In genomic region chr1:24902471-24902891, GRCh38 we compare ENCODE assay signal across 19 cellular contexts. TPM values are rescaled to one million over a fixed set of nuclear protein-coding genes. Genes with fewer than 3 reads are reported as not detected.
DNase-seq lines count a peak whose midpoint lies in the region; ATAC-seq and TF ChIP-seq lines count a peak whose summit lies in the region.
"Had no signal": no experiment of that assay in that cellular context is flagged by ENCODE, and none has a peak within 500 bp of the region (broad histone marks: within the 10 kb centered on the region; RNA-seq: fewer than 3 reads in every experiment).

No MANE protein-coding gene starts in this region.

- no peak overlapping the region for H3K27ac ChIP-seq in heart right ventricle
- H3K27ac ChIP-seq: neutrophil, uterus had no signal

- peaks cover 0 to 70% (median 39%) of the 10 kb centered on the region in 7 donors for H3K27me3 ChIP-seq in heart right ventricle
- H3K27me3 ChIP-seq: uterus had no signal

- H3K4me3 Mint-ChIP-seq in T-helper 17 cell = peak overlapping the region; percentile 25
- H3K4me3 Mint-ChIP-seq in stimulated activated naive CD8-positive, alpha-beta T cell treated with anti-CD3 and anti-CD28 coated beads, Interleukin-15, amount 100 ng/mL, for 72 hours = peak overlapping the region in 1 of 2 donors; percentile 6
- H3K4me3 Mint-ChIP-seq: brain; dendritic cell treated with granulocyte-macrophage colony-stimulating factor and Interleukin-4, amounts not matched to agents 40 ng/mL and 50 ng/mL, for 4 days had no signal

- H3K27ac Mint-ChIP-seq in T-helper 17 cell = peak overlapping the region; percentile 90
- H3K27ac Mint-ChIP-seq in stimulated activated naive CD8-positive, alpha-beta T cell treated with anti-CD3 and anti-CD28 coated beads, Interleukin-15, amount 100 ng/mL, for 72 hours = peak overlapping the region; percentile 33 to 95
- H3K27ac Mint-ChIP-seq: dendritic cell treated with granulocyte-macrophage colony-stimulating factor and Interleukin-4, amounts not matched to agents 40 ng/mL and 50 ng/mL, for 4 days had no signal

- H3K9me3 Mint-ChIP-seq in stimulated activated naive CD8-positive, alpha-beta T cell treated with anti-CD3 and anti-CD28 coated beads, Interleukin-15, amount 100 ng/mL, for 72 hours = no peaks in the 10 kb centered on the region
- H3K9me3 Mint-ChIP-seq: dendritic cell treated with granulocyte-macrophage colony-stimulating factor and Interleukin-4, amounts not matched to agents 40 ng/mL and 50 ng/mL, for 4 days had no signal

- 92 to 93% methylated on average over 21 to 22 of the region's 22 CpGs for WGBS in heart right ventricle, 2 donors

- intact Hi-C loops in cardiac septum (cut with DNase I) = no loop called here
- intact Hi-C loops in heart right ventricle (cut with DNase I) = loop anchor here in 2 of 10 donors (10.0 kb wide), 1 partner anchor 48 kb away; no protein-coding TSS in a partner anchor

- TF ChIP-seq CTCF in heart right ventricle (IDR thresholded peaks at IDR 0.05) = no peak

- peaks cover 0 to 2% (median 0%) of the 10 kb centered on the region in 9 donors for H3K4me1 ChIP-seq in heart right ventricle
- H3K4me1 ChIP-seq: uterus had no signal

- H3K4me1 Mint-ChIP-seq in T-helper 17 cell = peaks cover 30% of the 10 kb centered on the region
- peaks cover 93% of the 10 kb centered on the region for H3K4me1 Mint-ChIP-seq in stimulated activated naive CD8-positive, alpha-beta T cell treated with anti-CD3 and anti-CD28 coated beads, Interleukin-15, amount 100 ng/mL, for 72 hours
- H3K4me1 Mint-ChIP-seq: brain had no signal

- no peak overlapping the region for H3K4me3 ChIP-seq in heart right ventricle
- H3K4me3 ChIP-seq: uterus had no signal

- peak; percentile 58 for DNase-seq in cardiac septum (ENCODE audit: low spot score)
- DNase-seq in heart right ventricle = no peak
- DNase-seq in T-helper 17 cell = peak in 1 of 3 donors; percentile 7
- peak; percentile 45 for DNase-seq in islet precursor cell
- DNase-seq in stimulated activated naive CD8-positive, alpha-beta T cell treated with anti-CD3 and anti-CD28 coated beads, Interleukin-15, amount 100 ng/mL, for 72 hours = no peak
- no peak for DNase-seq in Ammon's horn (ENCODE audit: low spot score)
- DNase-seq in germinal center (ENCODE audit: low spot score) = no peak
- no peak for DNase-seq in NCI-H748 (lab: John Stamatoyannopoulos, UW; ENCODE audit: unreplicated experiment)
- DNase-seq: foreskin fibroblast, KBM-7, midbrain, MV-4-11, NCI-H2029, NCI-H510A, retina had no signal

- ATAC-seq in heart right ventricle (no peak), T-helper 17 cell (no peak)
- ATAC-seq in stimulated activated naive CD8-positive, alpha-beta T cell treated with anti-CD3 and anti-CD28 coated beads, Interleukin-15, amount 100 ng/mL, for 72 hours = no peak

- H3K9me3 ChIP-seq in heart right ventricle (no peaks in the 10 kb centered on the region), T-helper 17 cell (ENCODE audit: control insufficient read depth, low read length, poor library complexity, severe bottlenecking) (no peaks in the 10 kb centered on the region)
- H3K9me3 ChIP-seq: neutrophil, uterus had no signal

- H3K27me3 Mint-ChIP-seq in T-helper 17 cell = no peaks in the 10 kb centered on the region
- H3K27me3 Mint-ChIP-seq in stimulated activated naive CD8-positive, alpha-beta T cell treated with anti-CD3 and anti-CD28 coated beads, Interleukin-15, amount 100 ng/mL, for 72 hours = no peaks in the 10 kb centered on the region
- H3K27me3 Mint-ChIP-seq: brain; dendritic cell treated with granulocyte-macrophage colony-stimulating factor and Interleukin-4, amounts not matched to agents 40 ng/mL and 50 ng/mL, for 4 days had no signal

- peaks cover 3% of the 10 kb centered on the region for H3K36me3 Mint-ChIP-seq in T-helper 17 cell (ENCODE audit: low read depth)
- H3K36me3 Mint-ChIP-seq: brain had no signal

- peaks cover 0 to 37% (median 0%) of the 10 kb centered on the region in 9 donors for H3K36me3 ChIP-seq in heart right ventricle
- H3K36me3 ChIP-seq: uterus had no signal

RNA-seq across cellular contexts. Expression of gene RUNX3, which starts 27.6 kb away (rescaled TPM):
- total RNA-seq in cardiac septum (0.51 TPM), heart right ventricle (1 to 10 TPM in 2 of 10 donors, under 1 TPM in 8; 0.15 to 5.9 (median 0.40) TPM), T-helper 17 cell (100 to 1,000 TPM; 186 to 243 TPM)
- under 1 TPM; 0.07 to 0.35 TPM for polyA plus RNA-seq in heart right ventricle

Comparison
In these comparisons a context has a peak if more than half of its experiments do, and no peak if none do; other contexts are left out.
1. DNase-seq: peak in cardiac septum (single experiment) and islet precursor cell (single experiment); none in heart right ventricle (0 of 2), stimulated activated naive CD8-positive, alpha-beta T cell treated with anti-CD3 and anti-CD28 coated beads, Interleukin-15, amount 100 ng/mL, for 72 hours (0 of 2), Ammon's horn (single experiment), germinal center (single experiment) and NCI-H748 (single experiment).
2. RNA of gene RUNX3, which starts 27.6 kb away (total RNA-seq): 186 to 243 TPM in T-helper 17 cell; 0.51 TPM in cardiac septum (single experiment) and 0.15 to 5.9 TPM in heart right ventricle; every median in the first group is over 10 times any median in the second.